Comparison of ENCODE assay signal across 11 cellular contexts in the genomic region with DNA sequence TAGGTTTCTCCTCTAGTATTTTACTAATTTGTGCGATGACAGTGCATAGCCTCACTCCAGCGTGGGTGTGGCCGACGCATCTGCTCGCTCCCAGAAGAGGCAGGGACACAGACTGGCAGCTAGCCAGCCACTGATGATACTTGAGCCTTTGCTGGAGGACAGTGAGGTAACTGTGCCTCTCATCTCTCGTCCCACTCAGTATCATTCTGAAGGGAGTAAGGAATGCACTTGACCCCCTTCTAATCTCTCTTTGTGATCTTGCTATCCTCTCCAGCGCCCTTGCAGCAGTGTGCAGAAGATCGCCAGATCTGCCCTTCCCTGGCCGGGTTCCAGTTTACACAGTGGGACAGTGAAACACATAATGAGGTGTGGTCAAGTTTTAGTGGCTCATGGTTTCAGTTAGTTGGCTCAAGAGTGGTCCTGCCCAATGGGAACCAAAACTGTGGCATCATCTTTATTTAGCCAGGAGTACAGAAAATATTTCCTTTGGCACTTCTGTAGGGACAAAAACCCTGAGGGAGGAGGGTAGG. TPM values are rescaled to one million over a fixed set of nuclear protein-coding genes. Genes with fewer than 3 reads are reported as not detected.
DNase-seq lines count a peak whose midpoint lies in the region; ATAC-seq and TF ChIP-seq lines count a peak whose summit lies in the region.
"Had no signal": no experiment of that assay in that cellular context is flagged by ENCODE, and none has a peak within 500 bp of the region (broad histone marks: within the 10 kb centered on the region; RNA-seq: fewer than 3 reads in every experiment).

No MANE protein-coding gene starts in this region.

- TF ChIP-seq CTCF in esophagus squamous epithelium (IDR thresholded peaks at IDR 0.05): no peak
- TF ChIP-seq CTCF in osteoblast (IDR thresholded peaks at IDR 0.05; ENCODE audit: extremely low read depth, low read depth, low read length): no peak
- TF ChIP-seq CTCF in CD4-positive, alpha-beta T cell (IDR thresholded peaks at IDR 0.05): no peak

- H3K9me3 ChIP-seq in esophagus squamous epithelium (no peaks in the 10 kb centered on the region), osteoblast (ENCODE audit: low read depth, low read length) (no peaks in the 10 kb centered on the region)
- H3K9me3 ChIP-seq in CD4-positive, alpha-beta T cell (ENCODE audit: control insufficient read depth, low read length): no peaks in the 10 kb centered on the region
- H3K9me3 ChIP-seq: ovary had no signal

- ATAC-seq in CD4-positive, alpha-beta T cell (ENCODE audit: poor library complexity): no peak
- no peak for ATAC-seq in HG02571 (IDR thresholded peaks at IDR 0.05; ENCODE audit: unreplicated experiment)

- H4K20me1 ChIP-seq in osteoblast (ENCODE audit: insufficient read depth, low read length): no peaks in the 10 kb centered on the region

- DNase-seq in DMS 273 (lab: John Stamatoyannopoulos, UW; ENCODE audit: unreplicated experiment) (peak; percentile 72), NCI-H2227 treated with DMSO at 0.1 percent for 48 hours (lab: John Stamatoyannopoulos, UW) (peak; percentile 89), esophagus squamous epithelium (lab: John Stamatoyannopoulos, UW) (no peak), osteoblast (ENCODE audit: insufficient read length, low spot score, missing footprints) (peak; percentile 85), mesenteric fat pad (ENCODE audit: low spot score) (no peak), NCI-H146 (lab: John Stamatoyannopoulos, UW) (no peak)
- no peak for DNase-seq in CD4-positive, alpha-beta T cell
- DNase-seq: NCI-H1930 had no signal

- H3K27ac ChIP-seq in esophagus squamous epithelium (peak overlapping the region; percentile 16 to 75 (median 56)), osteoblast (ENCODE audit: low read depth, low read length) (peak overlapping the region; percentile 65)
- no peak overlapping the region for H3K27ac ChIP-seq in CD4-positive, alpha-beta T cell (ENCODE audit: low read depth, low read length)
- H3K27ac ChIP-seq: ovary had no signal

- H3K27me3 Mint-ChIP-seq in CD4-positive, alpha-beta T cell: no peaks in the 10 kb centered on the region
- H3K27me3 Mint-ChIP-seq: activated naive CD8-positive, alpha-beta T cell had no signal

- POLR2A ChIA-PET in CD4-positive, alpha-beta T cell (lab: Charles Lee): no interaction called here

- 41 to 54% methylated on average over 2 to 8 of the region's 9 CpGs for WGBS in esophagus squamous epithelium, 2 donors

- H3K9me3 Mint-ChIP-seq in CD4-positive, alpha-beta T cell: no peaks in the 10 kb centered on the region

- no peaks in the 10 kb centered on the region for H3K27me3 ChIP-seq in esophagus squamous epithelium
- H3K27me3 ChIP-seq in osteoblast (ENCODE audit: insufficient read depth, low read length): no peaks in the 10 kb centered on the region
- no peaks in the 10 kb centered on the region for H3K27me3 ChIP-seq in CD4-positive, alpha-beta T cell (ENCODE audit: control insufficient read depth, insufficient read depth, low read length)
- H3K27me3 ChIP-seq: ovary had no signal

- H3K4me3 Mint-ChIP-seq in CD4-positive, alpha-beta T cell: no peak overlapping the region
- H3K4me3 Mint-ChIP-seq: activated naive CD8-positive, alpha-beta T cell had no signal

- H2AFZ ChIP-seq in osteoblast (ENCODE audit: low read length): peak overlapping the region; percentile 4

- H3K4me1 Mint-ChIP-seq in CD4-positive, alpha-beta T cell (ENCODE audit: low read depth): no peaks in the 10 kb centered on the region

- H3K36me3 ChIP-seq in esophagus squamous epithelium (peaks cover 0 to 3% (median 0%) of the 10 kb centered on the region in 3 donors), osteoblast (ENCODE audit: insufficient read depth, low read length) (peaks cover 7% of the 10 kb centered on the region)
- H3K36me3 ChIP-seq: ovary had no signal

- CTCF ChIA-PET in CD4-positive, alpha-beta T cell (lab: Charles Lee): no interaction called here

- no peaks in the 10 kb centered on the region for H3K36me3 Mint-ChIP-seq in CD4-positive, alpha-beta T cell (ENCODE audit: low read depth)

- no peaks in the 10 kb centered on the region for H3K79me2 ChIP-seq in osteoblast (ENCODE audit: insufficient read depth, low read length)

- H3K4me3 ChIP-seq in esophagus squamous epithelium (no peak overlapping the region), osteoblast (ENCODE audit: insufficient read depth, low read length) (peak overlapping the region; percentile 49)
- H3K4me3 ChIP-seq: ovary had no signal

- H3K4me1 ChIP-seq in esophagus squamous epithelium (peaks cover 0 to 10% (median 0%) of the 10 kb centered on the region in 3 donors), osteoblast (ENCODE audit: insufficient read depth, low read length) (peaks cover 22% of the 10 kb centered on the region)

- no peak overlapping the region for H3K27ac Mint-ChIP-seq in CD4-positive, alpha-beta T cell
- H3K27ac Mint-ChIP-seq: activated naive CD8-positive, alpha-beta T cell had no signal

- TF ChIP-seq POLR2A in esophagus squamous epithelium (IDR thresholded peaks at IDR 0.05): no peak

- intact Hi-C loops in esophagus squamous epithelium (cut with DNase I): no loop called here
- intact Hi-C loops in CD4-positive, alpha-beta T cell (cut with DNase I, micrococcal nuclease): no loop called here

- peak overlapping the region; percentile 68 for H3K4me2 ChIP-seq in osteoblast (ENCODE audit: insufficient read depth, low read length)

RNA-seq across cellular contexts. Expression of a gene that starts 17.5 kb away (rescaled TPM):
- total RNA-seq in esophagus squamous epithelium (10 to 100 TPM in 2 of 4 donors, 1 to 10 TPM in 2; 4.2 to 21.5 (median 11.4) TPM), osteoblast (1.1 and 2.4 TPM in 2 replicates), mesenteric fat pad (0.77 TPM)
- 1 to 10 TPM; 3.0 to 3.1 TPM for total RNA-seq in CD4-positive, alpha-beta T cell

RNA-seq across cellular contexts. Expression of a gene that starts 28.0 kb away (rescaled TPM):
- total RNA-seq in esophagus squamous epithelium (1 to 10 TPM; 1.8 to 4.1 (median 2.5) TPM), osteoblast (1.4 and 1.8 TPM in 2 replicates), mesenteric fat pad (3.1 TPM)
- total RNA-seq in CD4-positive, alpha-beta T cell: 1 to 10 TPM; 5.1 to 5.7 TPM

RNA-seq across cellular contexts. Expression of a gene that starts 47.8 kb away (rescaled TPM):
- total RNA-seq in esophagus squamous epithelium (10 to 100 TPM; 55.3 to 90.0 (median 68.6) TPM), osteoblast (42.7 and 44.2 TPM in 2 replicates), mesenteric fat pad (87.2 TPM)
- 100 to 1,000 TPM; 274 to 297 TPM for total RNA-seq in CD4-positive, alpha-beta T cell

Comparison
In these comparisons a context has a peak if more than half of its experiments do, and no peak if none do; other contexts are left out.
1. DNase-seq: peak in DMS 273 (single experiment), NCI-H2227 treated with DMSO at 0.1 percent for 48 hours (single experiment) and osteoblast (single experiment); none in esophagus squamous epithelium (single experiment), mesenteric fat pad (single experiment), CD4-positive, alpha-beta T cell (0 of 10) and NCI-H146 (single experiment).